20 cellular contexts compared by ENCODE assay signal in genomic region chr12:42267408-42268190, GRCh38.
"Had no signal": no experiment of that assay in that cellular context is flagged by ENCODE, and none has a peak within 500 bp of the region (broad histone marks: within the 10 kb centered on the region; RNA-seq: fewer than 3 reads in every experiment).

No MANE protein-coding gene starts in this region.

- H3K36me3 ChIP-seq: SJSA1 had no signal

- DNase-seq: KBM-7, MV-4-11, NCI-H1048, NCI-H1105, NCI-H1417, NCI-H1436 treated with DMSO at 0.1 percent for 48 hours, NCI-H187, NCI-H2029, NCI-H2081 treated with DMSO at 0.1 percent for 48 hours, NCI-H2171 treated with DMSO at 0.1 percent for 48 hours, NCI-H345, NCI-H446 treated with DMSO at 0.1 percent for 48 hours, NCI-H510A treated with DMSO at 0.1 percent for 48 hours, NCI-H526, NCI-H82, SHP77 had no signal

- H3K27me3 ChIP-seq: SJSA1 had no signal

- H3K4me1 ChIP-seq: SJSA1 had no signal

- H3K27ac ChIP-seq: HL-60, RWPE1, SJSA1, SK-N-MC had no signal

- H3K9me3 ChIP-seq: SJSA1 had no signal

- H3K4me3 ChIP-seq: SJSA1, SK-N-MC had no signal
